Comparison of ENCODE assay signal across 14 cellular contexts in genomic region chr13:33937373-33938087, GRCh38.
DNase-seq lines count a peak whose midpoint lies in the region.
"Had no signal": no experiment of that assay in that cellular context is flagged by ENCODE, and none has a peak within 500 bp of the region (broad histone marks: within the 10 kb centered on the region; RNA-seq: fewer than 3 reads in every experiment).

No MANE protein-coding gene starts in this region.

- no peaks in the 10 kb centered on the region for H3K9me3 ChIP-seq in SJCRH30 (replicated peaks)
- peaks cover 4% of the 10 kb centered on the region for H3K9me3 ChIP-seq in trophoblast cell (ENCODE audit: insufficient read depth, low read depth, low read length)
- H3K9me3 ChIP-seq: colonic mucosa, upper lobe of left lung had no signal

- no peak overlapping the region for H3K18ac ChIP-seq in trophoblast cell (ENCODE audit: low read length)

- H3K4me2 ChIP-seq in trophoblast cell (ENCODE audit: low read length), result peak overlapping the region; percentile 1

- no peak overlapping the region for H2AK5ac ChIP-seq in trophoblast cell (ENCODE audit: low read length)

- no peak overlapping the region for H3K4ac ChIP-seq in trophoblast cell (ENCODE audit: low read depth, low read length)

- WGBS in trophoblast cell (ENCODE audit: extremely low coverage, insufficient coverage, insufficient read length), result no CpG with 5 or more reads among the region's 3 CpGs

- H3K79me1 ChIP-seq in trophoblast cell (ENCODE audit: low read length), result peaks cover 12% of the 10 kb centered on the region

- DNase-seq in HT-29 (ENCODE audit: low spot score) (peak; percentile 95), SJCRH30 (peak; percentile 12 to 48), iPS-NIHi11 (ENCODE audit: low spot score) (peak; percentile 45), trophoblast cell (peak in 1 of 2 donors; percentile 5), GDM1 (lab: John Stamatoyannopoulos, UW) (no peak), superior temporal gyrus (ENCODE audit: extremely low spot score) (no peak), SKM-1 treated with dmso at 0.1 percent for 144 hours (lab: John Stamatoyannopoulos, UW; ENCODE audit: unreplicated experiment) (no peak), cerebellum (ENCODE audit: low spot score) (no peak)
- DNase-seq: activated effector memory CD4-positive, alpha-beta T cell treated with Interleukin-2 at 50 U/mL for 16 hours; colonic mucosa; IMR-90; left ventricle myocardium superior; NCI-H226; upper lobe of left lung had no signal

- no peak overlapping the region for H3K4me3 ChIP-seq in SJCRH30
- H3K4me3 ChIP-seq in trophoblast cell (ENCODE audit: low read depth, low read length), result no peak overlapping the region
- H3K4me3 ChIP-seq: colonic mucosa, upper lobe of left lung had no signal

- H3K27ac ChIP-seq in SJCRH30 (no peak overlapping the region), trophoblast cell (ENCODE audit: low read depth, low read length) (peak overlapping the region; percentile 87)
- H3K27ac ChIP-seq: colonic mucosa, upper lobe of left lung had no signal

- no peak overlapping the region for H3K23ac ChIP-seq in trophoblast cell (ENCODE audit: low read length)

- H4K91ac ChIP-seq in trophoblast cell (ENCODE audit: low read depth, low read length), result no peak overlapping the region

- H3K9ac ChIP-seq in trophoblast cell (ENCODE audit: low read length), result no peak overlapping the region

- no peak overlapping the region for H2BK5ac ChIP-seq in trophoblast cell (ENCODE audit: low read depth, low read length, poor library complexity)

- peaks cover 2% of the 10 kb centered on the region for H3K79me2 ChIP-seq in trophoblast cell (ENCODE audit: control insufficient read depth, insufficient read depth, low read length, poor library complexity)

- H4K12ac ChIP-seq in trophoblast cell (ENCODE audit: low read depth, low read length), result no peak overlapping the region

- no peak overlapping the region for H2BK12ac ChIP-seq in trophoblast cell (ENCODE audit: low read length)

- no peak overlapping the region for H2AFZ ChIP-seq in trophoblast cell (ENCODE audit: insufficient read depth, low read length, poor library complexity)

- no peak overlapping the region for H4K8ac ChIP-seq in trophoblast cell (ENCODE audit: low read depth, low read length)

- H2BK120ac ChIP-seq in trophoblast cell (ENCODE audit: insufficient read depth, low read length, poor library complexity), result no peak overlapping the region

- peaks cover 10% of the 10 kb centered on the region; the same call in 1 of the 2 replicates for H3K4me1 ChIP-seq in SJCRH30
- H3K4me1 ChIP-seq in trophoblast cell (ENCODE audit: control insufficient read depth in 1 of 2, insufficient read depth in 2 of 2, low read length in 2 of 2), result peaks cover 0 to 2% of the 10 kb centered on the region in 2 experiments
- H3K4me1 ChIP-seq: colonic mucosa had no signal

- no peaks in the 10 kb centered on the region for H3K27me3 ChIP-seq in SJCRH30
- H3K27me3 ChIP-seq in trophoblast cell (ENCODE audit: insufficient read depth, low read length), result no peaks in the 10 kb centered on the region
- H3K27me3 ChIP-seq: colonic mucosa, upper lobe of left lung had no signal

- H3K14ac ChIP-seq in trophoblast cell (ENCODE audit: low read length), result no peak overlapping the region

- H3K36me3 ChIP-seq in SJCRH30, result no peaks in the 10 kb centered on the region
- H3K36me3 ChIP-seq in trophoblast cell (ENCODE audit: control insufficient read depth in 1 of 2, insufficient read depth in 2 of 2, low read length in 2 of 2), result peaks cover 2% of the 10 kb centered on the region in 2 experiments
- H3K36me3 ChIP-seq: colonic mucosa, upper lobe of left lung had no signal

Comparison
In these comparisons a context has a peak if more than half of its experiments do, and no peak if none do; other contexts are left out.
1. DNase-seq: peak in HT-29 (single experiment), SJCRH30 (2 of 2) and iPS-NIHi11 (single experiment); none in GDM1 (single experiment), superior temporal gyrus (single experiment), SKM-1 treated with dmso at 0.1 percent for 144 hours (single experiment) and cerebellum (single experiment).